Comparison of ENCODE assay signal across 9 cellular contexts in genomic region chr7:1668932-1669485, GRCh38. TPM values are rescaled to one million over a fixed set of nuclear protein-coding genes. Genes with fewer than 3 reads are reported as not detected.
DNase-seq lines count a peak whose midpoint lies in the region; ATAC-seq and TF ChIP-seq lines count a peak whose summit lies in the region.
"Had no signal": no experiment of that assay in that cellular context is flagged by ENCODE, and none has a peak within 500 bp of the region (broad histone marks: within the 10 kb centered on the region; RNA-seq: fewer than 3 reads in every experiment).

No MANE protein-coding gene starts in this region.

- TF ChIP-seq CTCF in upper lobe of right lung (IDR thresholded peaks at IDR 0.05) (no peak), colonic mucosa (IDR thresholded peaks at IDR 0.05) (no peak)

- H3K27me3 ChIP-seq in upper lobe of right lung = peaks cover 90% of the 10 kb centered on the region
- H3K27me3 ChIP-seq in colonic mucosa = peaks cover 79% of the 10 kb centered on the region

- no peaks in the 10 kb centered on the region for H3K9me3 Mint-ChIP-seq in activated naive CD4-positive, alpha-beta T cell treated with anti-CD3 and anti-CD28 coated beads, Interleukin-2, amount 10 ng/mL, durations not matched to agents 7 days and 5 days
- no peaks in the 10 kb centered on the region for H3K9me3 Mint-ChIP-seq in activated T-helper 1 cell treated with anti-CD3 and anti-CD28 coated beads, Interleukin-12 subunit alpha, Interleukin-12 subunit beta, Interleukin-2, Interleukin-4 antibody, amounts not matched to agents 30 ng/mL and 10 ng/mL and 1 ng/mL, durations not matched to agents 14 hours and 24 hours and 36 hours

- H3K27me3 Mint-ChIP-seq in activated naive CD4-positive, alpha-beta T cell treated with anti-CD3 and anti-CD28 coated beads, Interleukin-2, amount 10 ng/mL, durations not matched to agents 7 days and 5 days = peaks cover 86% of the 10 kb centered on the region
- peaks cover 25% of the 10 kb centered on the region for H3K27me3 Mint-ChIP-seq in activated T-helper 1 cell treated with anti-CD3 and anti-CD28 coated beads, Interleukin-12 subunit alpha, Interleukin-12 subunit beta, Interleukin-2, Interleukin-4 antibody, amounts not matched to agents 30 ng/mL and 10 ng/mL and 1 ng/mL, durations not matched to agents 14 hours and 24 hours and 36 hours (ENCODE audit: insufficient read depth)

- H3K36me3 Mint-ChIP-seq in activated naive CD4-positive, alpha-beta T cell treated with anti-CD3 and anti-CD28 coated beads, Interleukin-2, amount 10 ng/mL, durations not matched to agents 7 days and 5 days = no peaks in the 10 kb centered on the region
- H3K36me3 Mint-ChIP-seq in activated T-helper 1 cell treated with anti-CD3 and anti-CD28 coated beads, Interleukin-12 subunit alpha, Interleukin-12 subunit beta, Interleukin-2, Interleukin-4 antibody, amounts not matched to agents 30 ng/mL and 10 ng/mL and 1 ng/mL, durations not matched to agents 14 hours and 24 hours and 36 hours (ENCODE audit: low read depth) = no peaks in the 10 kb centered on the region

- no peak overlapping the region for H3K27ac Mint-ChIP-seq in activated naive CD4-positive, alpha-beta T cell treated with anti-CD3 and anti-CD28 coated beads, Interleukin-2, amount 10 ng/mL, durations not matched to agents 7 days and 5 days
- no peak overlapping the region for H3K27ac Mint-ChIP-seq in activated T-helper 1 cell treated with anti-CD3 and anti-CD28 coated beads, Interleukin-12 subunit alpha, Interleukin-12 subunit beta, Interleukin-2, Interleukin-4 antibody, amounts not matched to agents 30 ng/mL and 10 ng/mL and 1 ng/mL, durations not matched to agents 14 hours and 24 hours and 36 hours

- no peak overlapping the region for H3K4me3 Mint-ChIP-seq in activated naive CD4-positive, alpha-beta T cell treated with anti-CD3 and anti-CD28 coated beads, Interleukin-2, amount 10 ng/mL, durations not matched to agents 7 days and 5 days
- H3K4me3 Mint-ChIP-seq in activated T-helper 1 cell treated with anti-CD3 and anti-CD28 coated beads, Interleukin-12 subunit alpha, Interleukin-12 subunit beta, Interleukin-2, Interleukin-4 antibody, amounts not matched to agents 30 ng/mL and 10 ng/mL and 1 ng/mL, durations not matched to agents 14 hours and 24 hours and 36 hours = peak overlapping the region; percentile 21

- DNase-seq in activated naive CD4-positive, alpha-beta T cell treated with anti-CD3 and anti-CD28 coated beads, Interleukin-2, amount 10 ng/mL, durations not matched to agents 7 days and 5 days = peak; percentile 18
- no peak for DNase-seq in activated naive CD4-positive, alpha-beta T cell treated with anti-CD3 and anti-CD28 coated beads, Interleukin-2, amount 50 U/mL, for 16 hours
- DNase-seq in activated T-helper 1 cell treated with anti-CD3 and anti-CD28 coated beads, Interleukin-12 subunit alpha, Interleukin-12 subunit beta, Interleukin-2, Interleukin-4 antibody, amounts not matched to agents 30 ng/mL and 10 ng/mL and 1 ng/mL, durations not matched to agents 14 hours and 24 hours and 36 hours (ENCODE audit: low spot score) = no peak
- DNase-seq in islet precursor cell (peak; percentile 64), upper lobe of right lung (peak; percentile 61), colonic mucosa (no peak)
- no peak for DNase-seq in activated CD4-positive, alpha-beta T cell treated with anti-CD3 and anti-CD28 coated beads for 4 hours

- intact Hi-C loops in activated T-helper 1 cell treated with anti-CD3 and anti-CD28 coated beads, Interleukin-12 subunit alpha, Interleukin-12 subunit beta, Interleukin-2, Interleukin-4 antibody, amounts not matched to agents 30 ng/mL and 10 ng/mL and 1 ng/mL, durations not matched to agents 14 hours and 24 hours and 36 hours (cut with micrococcal nuclease) = loop anchor here (5.0 kb wide), 2 partner anchors 258 to 437 kb away; partner anchors contain the start of gene UNCX
- intact Hi-C loops in upper lobe of right lung (cut with DNase I) (no loop called here), colonic mucosa (cut with DNase I) (no loop called here)

- H3K9me3 ChIP-seq in upper lobe of right lung (no peaks in the 10 kb centered on the region), colonic mucosa (no peaks in the 10 kb centered on the region)
- H3K9me3 ChIP-seq: ascending aorta had no signal

- peaks cover 30% of the 10 kb centered on the region for H3K4me1 ChIP-seq in upper lobe of right lung
- H3K4me1 ChIP-seq in colonic mucosa = peaks cover 16% of the 10 kb centered on the region

- no peaks in the 10 kb centered on the region for H3K36me3 ChIP-seq in upper lobe of right lung
- H3K36me3 ChIP-seq in colonic mucosa = no peaks in the 10 kb centered on the region
- H3K36me3 ChIP-seq: ascending aorta had no signal

- H3K4me1 Mint-ChIP-seq in activated naive CD4-positive, alpha-beta T cell treated with anti-CD3 and anti-CD28 coated beads, Interleukin-2, amount 10 ng/mL, durations not matched to agents 7 days and 5 days = peaks cover 9% of the 10 kb centered on the region
- H3K4me1 Mint-ChIP-seq in activated T-helper 1 cell treated with anti-CD3 and anti-CD28 coated beads, Interleukin-12 subunit alpha, Interleukin-12 subunit beta, Interleukin-2, Interleukin-4 antibody, amounts not matched to agents 30 ng/mL and 10 ng/mL and 1 ng/mL, durations not matched to agents 14 hours and 24 hours and 36 hours (ENCODE audit: low read depth) = no peaks in the 10 kb centered on the region

- CTCF ChIA-PET in activated naive CD4-positive, alpha-beta T cell treated with anti-CD3 and anti-CD28 coated beads, Interleukin-2, amount 10 ng/mL, durations not matched to agents 7 days and 5 days (lab: Charles Lee) = interaction anchor here (0.6 kb wide), 1 partner anchor 540 kb away, joined by 3 read pairs; no protein-coding TSS in a partner anchor

- H3K4me3 ChIP-seq in upper lobe of right lung (no peak overlapping the region), colonic mucosa (no peak overlapping the region)

- H3K27ac ChIP-seq in upper lobe of right lung (no peak overlapping the region), colonic mucosa (no peak overlapping the region)
- H3K27ac ChIP-seq: ascending aorta had no signal

- H3K9ac ChIP-seq in colonic mucosa (ENCODE audit: low read depth in 2 of 2, low read length in 2 of 2) = no peak overlapping the region

- ATAC-seq in upper lobe of right lung (no peak), GM19324 (IDR thresholded peaks at IDR 0.05; ENCODE audit: low FRiP score, unreplicated experiment) (no peak)

RNA-seq across cellular contexts. Expression of gene ELFN1, which starts 1.1 kb away (rescaled TPM):
- total RNA-seq in activated T-helper 1 cell treated with anti-CD3 and anti-CD28 coated beads, Interleukin-12 subunit alpha, Interleukin-12 subunit beta, Interleukin-2, Interleukin-4 antibody, amounts not matched to agents 30 ng/mL and 10 ng/mL and 1 ng/mL, durations not matched to agents 14 hours and 24 hours and 36 hours = 0.05 TPM in 1 of 2 replicates, not detected in the other
- 4.3 TPM for total RNA-seq in upper lobe of right lung
- under 1 TPM; 0.12 to 0.40 TPM for total RNA-seq in colonic mucosa

Comparison
In these comparisons a context has a peak if more than half of its experiments do, and no peak if none do; other contexts are left out.
1. DNase-seq: peak in activated naive CD4-positive, alpha-beta T cell treated with anti-CD3 and anti-CD28 coated beads, Interleukin-2, amount 10 ng/mL, durations not matched to agents 7 days and 5 days (single experiment), islet precursor cell (single experiment) and upper lobe of right lung (single experiment); none in activated naive CD4-positive, alpha-beta T cell treated with anti-CD3 and anti-CD28 coated beads, Interleukin-2, amount 50 U/mL, for 16 hours (single experiment), activated T-helper 1 cell treated with anti-CD3 and anti-CD28 coated beads, Interleukin-12 subunit alpha, Interleukin-12 subunit beta, Interleukin-2, Interleukin-4 antibody, amounts not matched to agents 30 ng/mL and 10 ng/mL and 1 ng/mL, durations not matched to agents 14 hours and 24 hours and 36 hours (single experiment), activated CD4-positive, alpha-beta T cell treated with anti-CD3 and anti-CD28 coated beads for 4 hours (0 of 2) and colonic mucosa (single experiment).